ENCODE assay signal across 15 cellular contexts in genomic region chr18:31303771-31304170, GRCh38. TPM values are rescaled to one million over a fixed set of nuclear protein-coding genes. Genes with fewer than 3 reads are reported as not detected.
"Had no signal": no experiment of that assay in that cellular context is flagged by ENCODE, and none has a peak within 500 bp of the region (broad histone marks: within the 10 kb centered on the region; RNA-seq: fewer than 3 reads in every experiment).

No MANE protein-coding gene starts in this region.

- H3K27me3 ChIP-seq: heart left ventricle, neural progenitor cell, ovary, tibial artery, uterus had no signal

- H3K4me1 Mint-ChIP-seq: activated naive CD8-positive, alpha-beta T cell treated with anti-CD3 and anti-CD28 coated beads, Interleukin-2, amount 10 ng/mL, durations not matched to agents 7 days and 5 days; stimulated activated memory B cell treated with anti-CD40 and anti-IgM and Interleukin-4, amounts not matched to agents 10 μg/mL and 1 μg/mL and 100 μg/mL, for 72 hours had no signal

- H3K4me3 Mint-ChIP-seq: activated naive CD8-positive, alpha-beta T cell treated with anti-CD3 and anti-CD28 coated beads, Interleukin-2, amount 10 ng/mL, durations not matched to agents 7 days and 5 days; neural progenitor cell; stimulated activated memory B cell treated with anti-CD40 and anti-IgM and Interleukin-4, amounts not matched to agents 10 μg/mL and 1 μg/mL and 100 μg/mL, for 72 hours had no signal

- H3K27me3 Mint-ChIP-seq: activated naive CD8-positive, alpha-beta T cell treated with anti-CD3 and anti-CD28 coated beads, Interleukin-2, amount 10 ng/mL, durations not matched to agents 7 days and 5 days; stimulated activated memory B cell treated with anti-CD40 and anti-IgM and Interleukin-4, amounts not matched to agents 10 μg/mL and 1 μg/mL and 100 μg/mL, for 72 hours had no signal

- H3K36me3 Mint-ChIP-seq: activated naive CD8-positive, alpha-beta T cell treated with anti-CD3 and anti-CD28 coated beads, Interleukin-2, amount 10 ng/mL, durations not matched to agents 7 days and 5 days; neural progenitor cell; stimulated activated memory B cell treated with anti-CD40 and anti-IgM and Interleukin-4, amounts not matched to agents 10 μg/mL and 1 μg/mL and 100 μg/mL, for 72 hours had no signal

- H3K4me2 ChIP-seq: neural progenitor cell had no signal

- FAIRE-seq: endometrium, frontal cortex had no signal

- H3K27ac ChIP-seq: heart left ventricle, neural progenitor cell, ovary, tibial artery, uterus had no signal

- DNase-seq: activated CD4-positive, alpha-beta T cell treated with anti-CD3 and anti-CD28 coated beads, Interleukin-2, amount 50 U/mL, for 1 hour; activated naive CD4-positive, alpha-beta T cell; activated naive CD8-positive, alpha-beta T cell treated with anti-CD3 and anti-CD28 coated beads, Interleukin-2, amount 10 ng/mL, durations not matched to agents 7 days and 5 days; heart left ventricle; ovary; stimulated activated CD4-positive, alpha-beta T cell treated with anti-CD3 and anti-CD28 coated beads, Interleukin-2, amount 100 ng/mL, for 48 hours; T-helper 2 cell; tibial artery; uterus had no signal

- H3K4me3 ChIP-seq: heart left ventricle, lung, neural progenitor cell, ovary, tibial artery, uterus had no signal

- H3K27ac Mint-ChIP-seq: activated naive CD8-positive, alpha-beta T cell treated with anti-CD3 and anti-CD28 coated beads, Interleukin-2, amount 10 ng/mL, durations not matched to agents 7 days and 5 days; neural progenitor cell; stimulated activated memory B cell treated with anti-CD40 and anti-IgM and Interleukin-4, amounts not matched to agents 10 μg/mL and 1 μg/mL and 100 μg/mL, for 72 hours had no signal

- ATAC-seq: heart left ventricle; stimulated activated memory B cell treated with anti-CD40 and anti-IgM and Interleukin-4, amounts not matched to agents 10 μg/mL and 1 μg/mL and 100 μg/mL, for 72 hours had no signal

- H3K9me3 Mint-ChIP-seq: activated naive CD8-positive, alpha-beta T cell treated with anti-CD3 and anti-CD28 coated beads, Interleukin-2, amount 10 ng/mL, durations not matched to agents 7 days and 5 days; neural progenitor cell; stimulated activated memory B cell treated with anti-CD40 and anti-IgM and Interleukin-4, amounts not matched to agents 10 μg/mL and 1 μg/mL and 100 μg/mL, for 72 hours had no signal

- H2AFZ ChIP-seq: neural progenitor cell had no signal

- H3K9ac ChIP-seq: neural progenitor cell had no signal

- H3K4me1 ChIP-seq: uterus had no signal

- H3K36me3 ChIP-seq: heart left ventricle, neural progenitor cell, ovary, tibial artery, uterus had no signal

- H3K9me3 ChIP-seq: heart left ventricle, ovary, tibial artery, uterus had no signal

RNA-seq across cellular contexts. Expression of gene DSG1, which starts 14.2 kb away (rescaled TPM):
- total RNA-seq: activated CD8-positive, alpha-beta memory T cell treated with anti-CD3 and anti-CD28 coated beads for 36 hours; activated naive CD8-positive, alpha-beta T cell treated with anti-CD3 and anti-CD28 coated beads, Interleukin-2, amount 10 ng/mL, durations not matched to agents 7 days and 5 days; lung; ovary had no signal
- polyA plus RNA-seq: lung, ovary had no signal
